ENCODE assay signal across 2 cellular contexts in genomic region chr4:174592985-174593335, GRCh38.
TF ChIP-seq lines count a peak whose summit lies in the region.

No MANE protein-coding gene starts in this region.

TF ChIP-seq in SK-N-SH, 30 proteins besides CTCF, POLR2A, EP300 and RAD21 (continued from another document):
- TF ChIP-seq REST (IDR thresholded peaks at IDR 0.05; ENCODE audit: low read depth, low read length), result no peak
- TF ChIP-seq USF1 (IDR thresholded peaks at IDR 0.05; ENCODE audit: borderline replicate concordance, low read depth), result no peak
- TF ChIP-seq MXI1 (IDR thresholded peaks at IDR 0.05; ENCODE audit: low read depth, low read length), result no peak
- no peak for TF ChIP-seq CHD2 (IDR thresholded peaks at IDR 0.05; ENCODE audit: low read length, partially characterized antibody)
- no peak for TF ChIP-seq RCOR1 (IDR thresholded peaks at IDR 0.05; ENCODE audit: low read length)

TF ChIP-seq in SK-N-SH treated with all-trans-retinoic acid at 6 μM for 48 hours, 23 proteins besides CTCF, POLR2A, EP300 and RAD21 (continued from another document):
- TF ChIP-seq, protein P1, sequence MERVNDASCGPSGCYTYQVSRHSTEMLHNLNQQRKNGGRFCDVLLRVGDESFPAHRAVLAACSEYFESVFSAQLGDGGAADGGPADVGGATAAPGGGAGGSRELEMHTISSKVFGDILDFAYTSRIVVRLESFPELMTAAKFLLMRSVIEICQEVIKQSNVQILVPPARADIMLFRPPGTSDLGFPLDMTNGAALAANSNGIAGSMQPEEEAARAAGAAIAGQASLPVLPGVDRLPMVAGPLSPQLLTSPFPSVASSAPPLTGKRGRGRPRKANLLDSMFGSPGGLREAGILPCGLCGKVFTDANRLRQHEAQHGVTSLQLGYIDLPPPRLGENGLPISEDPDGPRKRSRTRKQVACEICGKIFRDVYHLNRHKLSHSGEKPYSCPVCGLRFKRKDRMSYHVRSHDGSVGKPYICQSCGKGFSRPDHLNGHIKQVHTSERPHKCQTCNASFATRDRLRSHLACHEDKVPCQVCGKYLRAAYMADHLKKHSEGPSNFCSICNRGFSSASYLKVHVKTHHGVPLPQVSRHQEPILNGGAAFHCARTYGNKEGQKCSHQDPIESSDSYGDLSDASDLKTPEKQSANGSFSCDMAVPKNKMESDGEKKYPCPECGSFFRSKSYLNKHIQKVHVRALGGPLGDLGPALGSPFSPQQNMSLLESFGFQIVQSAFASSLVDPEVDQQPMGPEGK (CRISPR knock-in tag; IDR thresholded peaks at IDR 0.05; ENCODE audit: borderline replicate concordance), result no peak
- TF ChIP-seq ZNF70 (CRISPR knock-in tag; IDR thresholded peaks at IDR 0.05) (no peak), TSHZ2 (CRISPR knock-in tag; IDR thresholded peaks at IDR 0.05) (no peak), PPARA (CRISPR knock-in tag; IDR thresholded peaks at IDR 0.05; ENCODE audit: borderline replicate concordance) (no peak), ISL1 (CRISPR knock-in tag; IDR thresholded peaks at IDR 0.05) (no peak), ZC3H10 (CRISPR knock-in tag; IDR thresholded peaks at IDR 0.05) (no peak), ZFP3 (CRISPR knock-in tag; IDR thresholded peaks at IDR 0.05) (no peak), ZNF8 (CRISPR knock-in tag; IDR thresholded peaks at IDR 0.05) (no peak), ZNF565 (CRISPR knock-in tag; conservative IDR thresholded peaks at IDR 0.05; ENCODE audit: low read depth) (no peak)
- TF ChIP-seq, protein P2, sequence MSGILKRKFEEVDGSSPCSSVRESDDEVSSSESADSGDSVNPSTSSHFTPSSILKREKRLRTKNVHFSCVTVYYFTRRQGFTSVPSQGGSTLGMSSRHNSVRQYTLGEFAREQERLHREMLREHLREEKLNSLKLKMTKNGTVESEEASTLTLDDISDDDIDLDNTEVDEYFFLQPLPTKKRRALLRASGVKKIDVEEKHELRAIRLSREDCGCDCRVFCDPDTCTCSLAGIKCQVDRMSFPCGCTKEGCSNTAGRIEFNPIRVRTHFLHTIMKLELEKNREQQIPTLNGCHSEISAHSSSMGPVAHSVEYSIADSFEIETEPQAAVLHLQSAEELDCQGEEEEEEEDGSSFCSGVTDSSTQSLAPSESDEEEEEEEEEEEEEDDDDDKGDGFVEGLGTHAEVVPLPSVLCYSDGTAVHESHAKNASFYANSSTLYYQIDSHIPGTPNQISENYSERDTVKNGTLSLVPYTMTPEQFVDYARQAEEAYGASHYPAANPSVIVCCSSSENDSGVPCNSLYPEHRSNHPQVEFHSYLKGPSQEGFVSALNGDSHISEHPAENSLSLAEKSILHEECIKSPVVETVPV (CRISPR knock-in tag; IDR thresholded peaks at IDR 0.05), result no peak
- TF ChIP-seq, protein P3, sequence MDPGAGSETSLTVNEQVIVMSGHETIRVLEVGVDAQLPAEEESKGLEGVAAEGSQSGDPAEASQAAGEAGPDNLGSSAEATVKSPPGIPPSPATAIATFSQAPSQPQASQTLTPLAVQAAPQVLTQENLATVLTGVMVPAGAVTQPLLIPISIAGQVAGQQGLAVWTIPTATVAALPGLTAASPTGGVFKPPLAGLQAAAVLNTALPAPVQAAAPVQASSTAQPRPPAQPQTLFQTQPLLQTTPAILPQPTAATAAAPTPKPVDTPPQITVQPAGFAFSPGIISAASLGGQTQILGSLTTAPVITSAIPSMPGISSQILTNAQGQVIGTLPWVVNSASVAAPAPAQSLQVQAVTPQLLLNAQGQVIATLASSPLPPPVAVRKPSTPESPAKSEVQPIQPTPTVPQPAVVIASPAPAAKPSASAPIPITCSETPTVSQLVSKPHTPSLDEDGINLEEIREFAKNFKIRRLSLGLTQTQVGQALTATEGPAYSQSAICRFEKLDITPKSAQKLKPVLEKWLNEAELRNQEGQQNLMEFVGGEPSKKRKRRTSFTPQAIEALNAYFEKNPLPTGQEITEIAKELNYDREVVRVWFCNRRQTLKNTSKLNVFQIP (CRISPR knock-in tag; IDR thresholded peaks at IDR 0.05; ENCODE audit: borderline replicate concordance, low read depth), result no peak
